8 cellular contexts compared by ENCODE assay signal in genomic region chr2:210195066-210195852, GRCh38. TPM values are rescaled to one million over a fixed set of nuclear protein-coding genes. Genes with fewer than 3 reads are reported as not detected.
DNase-seq lines count a peak whose midpoint lies in the region; ATAC-seq, FAIRE-seq and TF ChIP-seq lines count a peak whose summit lies in the region.

No MANE protein-coding gene starts in this region.

- H3K27ac Mint-ChIP-seq in stimulated activated effector memory CD8-positive, alpha-beta T cell treated with anti-CD3 and anti-CD28 coated beads, Interleukin-12 subunit alpha, Interleukin-12 subunit beta, amount 100 ng/mL, for 72 hours: no peak overlapping the region

- in situ Hi-C loops in Caki2 (cut with HindIII; ENCODE audit: low pct_unique_long_range_greater_than_20kb, low sequenced_read_pairs): no loop called here
- in situ Hi-C loops in astrocyte of the cerebellum (cut with HindIII; ENCODE audit: low sequenced_read_pairs): loop anchor here (25.0 kb wide), 1 partner anchor 233 kb away; no protein-coding TSS in a partner anchor

- H3K27ac ChIP-seq in suprapubic skin: no peak overlapping the region

- H3K9me3 Mint-ChIP-seq in stimulated activated effector memory CD8-positive, alpha-beta T cell treated with anti-CD3 and anti-CD28 coated beads, Interleukin-12 subunit alpha, Interleukin-12 subunit beta, amount 100 ng/mL, for 72 hours: no peaks in the 10 kb centered on the region

- no peak for TF ChIP-seq POLR2A in suprapubic skin (IDR thresholded peaks at IDR 0.05)

- ATAC-seq in stimulated activated effector memory CD8-positive, alpha-beta T cell treated with anti-CD3 and anti-CD28 coated beads, Interleukin-12 subunit alpha, Interleukin-12 subunit beta, amount 100 ng/mL, for 72 hours: no peak
- ATAC-seq in HG03045 (IDR thresholded peaks at IDR 0.05; ENCODE audit: unreplicated experiment): no peak

- no peaks in the 10 kb centered on the region for H3K36me3 Mint-ChIP-seq in stimulated activated effector memory CD8-positive, alpha-beta T cell treated with anti-CD3 and anti-CD28 coated beads, Interleukin-12 subunit alpha, Interleukin-12 subunit beta, amount 100 ng/mL, for 72 hours

- TF ChIP-seq CTCF in astrocyte of the cerebellum (IDR thresholded peaks at IDR 0.05; ENCODE audit: low read depth, low read length, missing control alignments) (peak; percentile 41), suprapubic skin (IDR thresholded peaks at IDR 0.05) (peak; percentile 47 to 66)

- no peaks in the 10 kb centered on the region for H3K36me3 ChIP-seq in suprapubic skin

- DNase-seq in Caki2 (ENCODE audit: low read depth): peak; percentile 30
- peak; percentile 29 for DNase-seq in H4 (ENCODE audit: low spot score)
- DNase-seq in NCI-H2227 treated with DMSO at 0.1 percent for 48 hours (lab: John Stamatoyannopoulos, UW): peak; percentile 80
- peak; percentile 41 for DNase-seq in astrocyte of the cerebellum (ENCODE audit: low read depth)
- DNase-seq in suprapubic skin (ENCODE audit: low spot score in 2 of 2): no peak
- DNase-seq in stimulated activated effector memory CD8-positive, alpha-beta T cell treated with anti-CD3 and anti-CD28 coated beads, Interleukin-12 subunit alpha, Interleukin-12 subunit beta, amount 100 ng/mL, for 72 hours (ENCODE audit: low spot score in 2 of 2): no peak

- no peak for TF ChIP-seq EP300 in suprapubic skin (IDR thresholded peaks at IDR 0.05)

- WGBS in suprapubic skin: 30% methylated on average over 8 of the region's 8 CpGs

- no peaks in the 10 kb centered on the region for H3K9me3 ChIP-seq in suprapubic skin

- peaks cover 4% of the 10 kb centered on the region for H3K4me1 ChIP-seq in suprapubic skin

- H3K4me3 Mint-ChIP-seq in stimulated activated effector memory CD8-positive, alpha-beta T cell treated with anti-CD3 and anti-CD28 coated beads, Interleukin-12 subunit alpha, Interleukin-12 subunit beta, amount 100 ng/mL, for 72 hours: no peak overlapping the region

- H3K27me3 ChIP-seq in suprapubic skin: no peaks in the 10 kb centered on the region

- H3K4me1 Mint-ChIP-seq in stimulated activated effector memory CD8-positive, alpha-beta T cell treated with anti-CD3 and anti-CD28 coated beads, Interleukin-12 subunit alpha, Interleukin-12 subunit beta, amount 100 ng/mL, for 72 hours: no peaks in the 10 kb centered on the region

- FAIRE-seq in islet of Langerhans (lab: Jason Lieb, UNC): peak; percentile 100

- H3K4me3 ChIP-seq in astrocyte of the cerebellum (ENCODE audit: low read depth, low read length): peak overlapping the region; percentile 6
- peak overlapping the region; percentile 1 for H3K4me3 ChIP-seq in suprapubic skin

RNA-seq across cellular contexts. Expression of gene KANSL1L, which starts 24.1 kb away (rescaled TPM):
- 14.5 and 18.6 TPM in 2 replicates for total RNA-seq in Caki2 (2014; rRNA removed; shearing (Covaris generic); ENCODE audit: low replicate concordance)
- total RNA-seq in H4 (2014; rRNA removed; shearing (Covaris generic)): 2.3 and 5.4 TPM in 2 replicates
- total RNA-seq in suprapubic skin: 10 to 100 TPM; 18.0 to 48.7 (median 25.6) TPM

RNA-seq across cellular contexts. Expression of gene ACADL, which starts 30.0 kb away (rescaled TPM):
- total RNA-seq in Caki2 (2014; rRNA removed; shearing (Covaris generic); ENCODE audit: low replicate concordance): not detected in 2 replicates
- total RNA-seq in H4 (2014; rRNA removed; shearing (Covaris generic)): 0.48 TPM in 1 of 2 replicates, not detected in the other
- 1 to 10 TPM; 1.5 to 9.8 (median 6.4) TPM for total RNA-seq in suprapubic skin

Comparison
In these comparisons a context has a peak if more than half of its experiments do, and no peak if none do; other contexts are left out.
1. DNase-seq: peak in Caki2 (single experiment), H4 (single experiment), NCI-H2227 treated with DMSO at 0.1 percent for 48 hours (single experiment) and astrocyte of the cerebellum (single experiment); none in suprapubic skin (0 of 2) and stimulated activated effector memory CD8-positive, alpha-beta T cell treated with anti-CD3 and anti-CD28 coated beads, Interleukin-12 subunit alpha, Interleukin-12 subunit beta, amount 100 ng/mL, for 72 hours (0 of 2).